ENCODE assay signal across 8 cellular contexts in the genomic region with DNA sequence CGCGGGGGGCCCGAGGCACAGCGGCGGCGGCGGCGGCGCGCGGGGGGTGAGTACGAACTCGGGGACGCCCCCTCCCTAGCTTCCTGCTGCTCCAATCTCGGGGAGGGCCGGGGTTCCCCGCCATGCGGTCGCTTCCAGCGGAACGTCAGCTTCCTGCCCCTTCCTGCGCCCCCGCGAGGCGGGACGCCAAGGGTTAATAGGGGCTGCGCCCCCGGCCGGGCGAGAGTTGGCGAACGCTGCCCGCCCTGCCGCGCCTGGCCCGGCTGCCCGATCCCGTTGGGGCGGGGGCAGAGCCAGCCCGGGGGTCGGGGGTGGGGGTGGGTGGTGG. TPM values are rescaled to one million over a fixed set of nuclear protein-coding genes. Genes with fewer than 3 reads are reported as not detected.
DNase-seq lines count a peak whose midpoint lies in the region; ATAC-seq, FAIRE-seq and TF ChIP-seq lines count a peak whose summit lies in the region.

No MANE protein-coding gene starts in this region.

- peak overlapping the region in 1 of 2 donors; percentile 48 for H3K27ac Mint-ChIP-seq in activated naive CD4-positive, alpha-beta T cell treated with anti-CD3 and anti-CD28 coated beads, Interleukin-2, amount 50 U/mL, for 72 hours
- peak overlapping the region; percentile 35 for H3K27ac Mint-ChIP-seq in stimulated activated memory B cell treated with anti-CD40 and anti-IgM and Interleukin-4, amounts not matched to agents 10 μg/mL and 1 μg/mL and 100 μg/mL, for 72 hours

- TF ChIP-seq POLR2A in GM12891 (IDR thresholded peaks at IDR 0.05; ENCODE audit: low read depth, low read length) = no peak

- H3K36me3 Mint-ChIP-seq in activated naive CD4-positive, alpha-beta T cell treated with anti-CD3 and anti-CD28 coated beads, Interleukin-2, amount 50 U/mL, for 72 hours = no peaks in the 10 kb centered on the region
- no peaks in the 10 kb centered on the region for H3K36me3 Mint-ChIP-seq in stimulated activated memory B cell treated with anti-CD40 and anti-IgM and Interleukin-4, amounts not matched to agents 10 μg/mL and 1 μg/mL and 100 μg/mL, for 72 hours

- peak; percentile 11 to 54 for ATAC-seq in activated naive CD4-positive, alpha-beta T cell treated with anti-CD3 and anti-CD28 coated beads, Interleukin-2, amount 50 U/mL, for 72 hours
- no peak for ATAC-seq in stimulated activated memory B cell treated with anti-CD40 and anti-IgM and Interleukin-4, amounts not matched to agents 10 μg/mL and 1 μg/mL and 100 μg/mL, for 72 hours

- no peak for TF ChIP-seq CTCF in HL-60 (IDR thresholded peaks at IDR 0.05; ENCODE audit: insufficient read depth, low read length)

- H3K4me3 ChIP-seq in HL-60 (replicated peaks; ENCODE audit: insufficient read depth, low read length) = peak overlapping the region; percentile 51

- H3K9me3 Mint-ChIP-seq in activated naive CD4-positive, alpha-beta T cell treated with anti-CD3 and anti-CD28 coated beads, Interleukin-2, amount 50 U/mL, for 72 hours = no peaks in the 10 kb centered on the region
- H3K9me3 Mint-ChIP-seq in stimulated activated memory B cell treated with anti-CD40 and anti-IgM and Interleukin-4, amounts not matched to agents 10 μg/mL and 1 μg/mL and 100 μg/mL, for 72 hours = no peaks in the 10 kb centered on the region

- H3K27ac ChIP-seq in HL-60 (replicated peaks) = no peak overlapping the region

- peaks cover 27% of the 10 kb centered on the region for H3K4me1 Mint-ChIP-seq in stimulated activated memory B cell treated with anti-CD40 and anti-IgM and Interleukin-4, amounts not matched to agents 10 μg/mL and 1 μg/mL and 100 μg/mL, for 72 hours

- peaks cover 50% of the 10 kb centered on the region for H3K27me3 ChIP-seq in HL-60 (ENCODE audit: insufficient read depth, poor library complexity, severe bottlenecking)

- DNase-seq in HL-60 (ENCODE audit: low read depth in 1 of 2, low spot score in 1 of 2) (peak in 1 of 2 experiments; percentile 24), iPS-NIHi7 (ENCODE audit: extremely low spot score) (peak; percentile 47), GM12891 (ENCODE audit: insufficient read length, low spot score) (no peak), frontal cortex (ENCODE audit: low spot score in 2 of 2) (no peak), NOMO-1 treated with DMSO at 0.1 percent for 48 hours (lab: John Stamatoyannopoulos, UW; ENCODE audit: unreplicated experiment) (no peak), NOMO-1 (lab: John Stamatoyannopoulos, UW; ENCODE audit: unreplicated experiment in 2 of 2) (no peak)
- DNase-seq in activated naive CD4-positive, alpha-beta T cell treated with anti-CD3 and anti-CD28 coated beads, Interleukin-2, amount 50 U/mL, for 72 hours (ENCODE audit: low spot score in 2 of 2) = peak in 1 of 2 donors; percentile 29

- H3K4me3 Mint-ChIP-seq in stimulated activated memory B cell treated with anti-CD40 and anti-IgM and Interleukin-4, amounts not matched to agents 10 μg/mL and 1 μg/mL and 100 μg/mL, for 72 hours = no peak overlapping the region

- FAIRE-seq in GM12891 (lab: Jason Lieb, UNC) (no peak), frontal cortex (lab: Jason Lieb, UNC) (no peak)

- peaks cover 66% of the 10 kb centered on the region for H3K27me3 Mint-ChIP-seq in stimulated activated memory B cell treated with anti-CD40 and anti-IgM and Interleukin-4, amounts not matched to agents 10 μg/mL and 1 μg/mL and 100 μg/mL, for 72 hours

TF ChIP-seq in GM12891, 5 proteins besides CTCF, POLR2A, EP300 and RAD21:
- no peak for TF ChIP-seq TAF1 (IDR thresholded peaks at IDR 0.05; ENCODE audit: low read depth, low read length)
- no peak for TF ChIP-seq POU2F2 (IDR thresholded peaks at IDR 0.05; ENCODE audit: low read depth, low read length)
- TF ChIP-seq POLR2AphosphoS5 (IDR thresholded peaks at IDR 0.05; ENCODE audit: low read depth, low read length) = no peak
- no peak for TF ChIP-seq SPI1 (IDR thresholded peaks at IDR 0.05; ENCODE audit: low read depth, low read length)
- TF ChIP-seq PAX5 (IDR thresholded peaks at IDR 0.05; ENCODE audit: insufficient read depth, low read length, severe bottlenecking) = no peak
TF ChIP-seq in GM12891: peak in this region for 0.

RNA-seq across cellular contexts. Expression of a gene that starts 0.6 kb away (rescaled TPM):
- 10 to 100 TPM in 1 of 2 donors, 1 to 10 TPM in 1; 2.3 to 26.7 TPM for total RNA-seq in activated naive CD4-positive, alpha-beta T cell treated with anti-CD3 and anti-CD28 coated beads, Interleukin-2, amount 50 U/mL, for 72 hours
- 0.09 TPM for polyA plus RNA-seq in GM12891 (2012; ENCODE audit: low read depth, missing spikeins)
- 0.41 TPM for total RNA-seq in frontal cortex

RNA-seq across cellular contexts. Expression of a gene that starts 56.8 kb away (rescaled TPM):
- total RNA-seq in activated naive CD4-positive, alpha-beta T cell treated with anti-CD3 and anti-CD28 coated beads, Interleukin-2, amount 50 U/mL, for 72 hours = not detected
- polyA plus RNA-seq in GM12891 (2012; ENCODE audit: low read depth, missing spikeins) = not detected
- 0.82 TPM for total RNA-seq in frontal cortex
